Comparison of ENCODE assay signal across 1 cellular context in genomic region chr19:11832253-11832912, GRCh38.
TF ChIP-seq lines count a peak whose summit lies in the region.

No MANE protein-coding gene starts in this region.

TF ChIP-seq in IMR-90, 13 proteins besides CTCF, POLR2A, EP300 and RAD21:
- TF ChIP-seq MAFK (IDR thresholded peaks at IDR 0.05; ENCODE audit: low read depth, low read length) (no peak), NFE2L2 (IDR thresholded peaks at IDR 0.05; ENCODE audit: low read depth, low read length) (no peak), CEBPB (IDR thresholded peaks at IDR 0.05; ENCODE audit: low read depth, low read length) (no peak), RFX5 (IDR thresholded peaks at IDR 0.05; ENCODE audit: low read depth, low read length) (no peak), USF2 (IDR thresholded peaks at IDR 0.05; ENCODE audit: low read depth, low read length) (no peak), SMC3 (IDR thresholded peaks at IDR 0.05; ENCODE audit: low read depth, low read length) (no peak)
